In genomic region chr11:34915136-34916013, GRCh38 we compare ENCODE assay signal across 1 cellular context.
TF ChIP-seq lines count a peak whose summit lies in the region.

No MANE protein-coding gene starts in this region.

TF ChIP-seq in HepG2, 621 proteins besides CTCF, POLR2A, EP300 and RAD21 (continued from another document and continues in another):
- TF ChIP-seq, protein P1, sequence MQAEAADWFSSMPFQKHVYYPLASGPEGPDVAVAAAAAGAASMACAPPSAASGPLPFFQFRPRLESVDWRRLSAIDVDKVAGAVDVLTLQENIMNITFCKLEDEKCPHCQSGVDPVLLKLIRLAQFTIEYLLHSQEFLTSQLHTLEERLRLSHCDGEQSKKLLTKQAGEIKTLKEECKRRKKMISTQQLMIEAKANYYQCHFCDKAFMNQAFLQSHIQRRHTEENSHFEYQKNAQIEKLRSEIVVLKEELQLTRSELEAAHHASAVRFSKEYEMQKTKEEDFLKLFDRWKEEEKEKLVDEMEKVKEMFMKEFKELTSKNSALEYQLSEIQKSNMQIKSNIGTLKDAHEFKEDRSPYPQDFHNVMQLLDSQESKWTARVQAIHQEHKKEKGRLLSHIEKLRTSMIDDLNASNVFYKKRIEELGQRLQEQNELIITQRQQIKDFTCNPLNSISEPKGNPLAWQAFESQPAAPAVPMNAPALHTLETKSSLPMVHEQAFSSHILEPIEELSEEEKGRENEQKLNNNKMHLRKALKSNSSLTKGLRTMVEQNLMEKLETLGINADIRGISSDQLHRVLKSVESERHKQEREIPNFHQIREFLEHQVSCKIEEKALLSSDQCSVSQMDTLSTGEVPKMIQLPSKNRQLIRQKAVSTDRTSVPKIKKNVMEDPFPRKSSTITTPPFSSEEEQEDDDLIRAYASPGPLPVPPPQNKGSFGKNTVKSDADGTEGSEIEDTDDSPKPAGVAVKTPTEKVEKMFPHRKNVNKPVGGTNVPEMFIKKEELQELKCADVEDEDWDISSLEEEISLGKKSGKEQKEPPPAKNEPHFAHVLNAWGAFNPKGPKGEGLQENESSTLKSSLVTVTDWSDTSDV (CRISPR knock-in tag; IDR thresholded peaks at IDR 0.05) = 0 out of 2 replicates have a peak, but pooled peaks have one; percentile 38
- TF ChIP-seq THAP7 (CRISPR knock-in tag; IDR thresholded peaks at IDR 0.05) (peak; percentile 76), RFXAP (CRISPR knock-in tag; IDR thresholded peaks at IDR 0.05; ENCODE audit: borderline replicate concordance) (no peak), TBL1XR1 (IDR thresholded peaks at IDR 0.05; ENCODE audit: borderline replicate concordance, low read length, partially characterized antibody) (no peak), E2F5 (CRISPR knock-in tag; conservative IDR thresholded peaks at IDR 0.05) (no peak), ZFP41 (CRISPR knock-in tag; IDR thresholded peaks at IDR 0.05; ENCODE audit: borderline replicate concordance) (no peak), POLR2AphosphoS2 (IDR thresholded peaks at IDR 0.05; ENCODE audit: low read depth, low read length) (no peak), ZNF24 (IDR thresholded peaks at IDR 0.05) (no peak), ZNF660 (CRISPR knock-in tag; IDR thresholded peaks at IDR 0.05; ENCODE audit: borderline replicate concordance, low read depth) (no peak), ZNF292 (CRISPR knock-in tag; IDR thresholded peaks at IDR 0.05; ENCODE audit: borderline replicate concordance, low read depth) (peak; percentile 33; the same call in 1 of the 2 replicates), MTF2 (CRISPR knock-in tag; IDR thresholded peaks at IDR 0.05; ENCODE audit: borderline replicate concordance) (no peak), ZNF737 (CRISPR knock-in tag; IDR thresholded peaks at IDR 0.05; ENCODE audit: borderline replicate concordance) (no peak), FOXJ3 (CRISPR knock-in tag; IDR thresholded peaks at IDR 0.05; ENCODE audit: borderline replicate concordance) (no peak), CBX5 (CRISPR knock-in tag; IDR thresholded peaks at IDR 0.05; ENCODE audit: borderline replicate concordance) (peak; percentile 5; the same call in 1 of the 2 replicates), HNF4G (IDR thresholded peaks at IDR 0.05; ENCODE audit: borderline replicate concordance, low read depth, low read length) (no peak), HNF4G (CRISPR knock-in tag; IDR thresholded peaks at IDR 0.05; ENCODE audit: borderline replicate concordance, low read depth) (peak; percentile 68; the same call in 1 of the 2 replicates), SP1 (IDR thresholded peaks at IDR 0.05) (no peak), SP1 (CRISPR knock-in tag; IDR thresholded peaks at IDR 0.05) (no peak), SRSF9 (IDR thresholded peaks at IDR 0.05; ENCODE audit: borderline replicate concordance, insufficient read depth, low read depth, low read length, poor library complexity, severe bottlenecking) (no peak), NONO (IDR thresholded peaks at IDR 0.05) (no peak), NONO (CRISPR knock-in tag; conservative IDR thresholded peaks at IDR 0.05) (no peak), RNF2 (conservative IDR thresholded peaks at IDR 0.05; ENCODE audit: low read depth) (no peak), GTF2F1 (IDR thresholded peaks at IDR 0.05; ENCODE audit: low read length) (no peak), ETV5 (CRISPR knock-in tag; IDR thresholded peaks at IDR 0.05; ENCODE audit: borderline replicate concordance) (no peak), TAF1 (CRISPR knock-in tag; IDR thresholded peaks at IDR 0.05) (peak; percentile 81; the same call in 1 of the 2 replicates), MEF2D (CRISPR knock-in tag; IDR thresholded peaks at IDR 0.05) (0 out of 2 replicates have a peak, but pooled peaks have one; percentile 32), CAMTA2 (CRISPR knock-in tag; IDR thresholded peaks at IDR 0.05; ENCODE audit: borderline replicate concordance) (0 out of 2 replicates have a peak, but pooled peaks have one; percentile 56), ZNF883 (CRISPR knock-in tag; IDR thresholded peaks at IDR 0.05; ENCODE audit: not compliant biosample characterization) (no peak), NPAS2 (CRISPR knock-in tag; IDR thresholded peaks at IDR 0.05; ENCODE audit: borderline replicate concordance) (no peak), ZNF232 (CRISPR knock-in tag; IDR thresholded peaks at IDR 0.05; ENCODE audit: borderline replicate concordance) (no peak), YY1 (IDR thresholded peaks at IDR 0.05; ENCODE audit: insufficient read depth, insufficient replicate concordance, low read depth, low read length) (no peak), SUZ12 (IDR thresholded peaks at IDR 0.05; ENCODE audit: low read depth, low read length) (no peak), NFYC (CRISPR knock-in tag; IDR thresholded peaks at IDR 0.05) (no peak; the same call in none of the 2 replicates), ZNF792 (CRISPR knock-in tag; IDR thresholded peaks at IDR 0.05) (peak; percentile 61; the same call in 1 of the 2 replicates), ZFP90 (CRISPR knock-in tag; IDR thresholded peaks at IDR 0.05; ENCODE audit: borderline replicate concordance) (no peak), HNRNPLL (IDR thresholded peaks at IDR 0.05; ENCODE audit: low read depth, low read length, poor library complexity, severe bottlenecking) (no peak), AGO1 (IDR thresholded peaks at IDR 0.05; ENCODE audit: low read depth, low read length, poor library complexity, severe bottlenecking) (no peak), SRSF1 (optimal IDR thresholded peaks at IDR 0.05; ENCODE audit: low read depth, low read length) (peak; percentile 94)
- TF ChIP-seq, protein P2, sequence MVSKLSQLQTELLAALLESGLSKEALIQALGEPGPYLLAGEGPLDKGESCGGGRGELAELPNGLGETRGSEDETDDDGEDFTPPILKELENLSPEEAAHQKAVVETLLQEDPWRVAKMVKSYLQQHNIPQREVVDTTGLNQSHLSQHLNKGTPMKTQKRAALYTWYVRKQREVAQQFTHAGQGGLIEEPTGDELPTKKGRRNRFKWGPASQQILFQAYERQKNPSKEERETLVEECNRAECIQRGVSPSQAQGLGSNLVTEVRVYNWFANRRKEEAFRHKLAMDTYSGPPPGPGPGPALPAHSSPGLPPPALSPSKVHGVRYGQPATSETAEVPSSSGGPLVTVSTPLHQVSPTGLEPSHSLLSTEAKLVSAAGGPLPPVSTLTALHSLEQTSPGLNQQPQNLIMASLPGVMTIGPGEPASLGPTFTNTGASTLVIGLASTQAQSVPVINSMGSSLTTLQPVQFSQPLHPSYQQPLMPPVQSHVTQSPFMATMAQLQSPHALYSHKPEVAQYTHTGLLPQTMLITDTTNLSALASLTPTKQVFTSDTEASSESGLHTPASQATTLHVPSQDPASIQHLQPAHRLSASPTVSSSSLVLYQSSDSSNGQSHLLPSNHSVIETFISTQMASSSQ (IDR thresholded peaks at IDR 0.05; ENCODE audit: low read depth) = no peak
- TF ChIP-seq, protein P2 (CRISPR knock-in tag; IDR thresholded peaks at IDR 0.05; ENCODE audit: borderline replicate concordance) = no peak
- TF ChIP-seq, protein P3, sequence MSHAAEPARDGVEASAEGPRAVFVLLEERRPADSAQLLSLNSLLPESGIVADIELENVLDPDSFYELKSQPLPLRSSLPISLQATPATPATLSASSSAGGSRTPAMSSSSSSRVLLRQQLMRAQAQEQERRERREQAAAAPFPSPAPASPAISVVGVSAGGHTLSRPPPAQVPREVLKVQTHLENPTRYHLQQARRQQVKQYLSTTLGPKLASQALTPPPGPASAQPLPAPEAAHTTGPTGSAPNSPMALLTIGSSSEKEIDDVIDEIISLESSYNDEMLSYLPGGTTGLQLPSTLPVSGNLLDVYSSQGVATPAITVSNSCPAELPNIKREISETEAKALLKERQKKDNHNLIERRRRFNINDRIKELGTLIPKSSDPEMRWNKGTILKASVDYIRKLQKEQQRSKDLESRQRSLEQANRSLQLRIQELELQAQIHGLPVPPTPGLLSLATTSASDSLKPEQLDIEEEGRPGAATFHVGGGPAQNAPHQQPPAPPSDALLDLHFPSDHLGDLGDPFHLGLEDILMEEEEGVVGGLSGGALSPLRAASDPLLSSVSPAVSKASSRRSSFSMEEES (CRISPR knock-in tag; IDR thresholded peaks at IDR 0.05) = 0 out of 2 replicates have a peak, but pooled peaks have one; percentile 42
- TF ChIP-seq, protein P4, sequence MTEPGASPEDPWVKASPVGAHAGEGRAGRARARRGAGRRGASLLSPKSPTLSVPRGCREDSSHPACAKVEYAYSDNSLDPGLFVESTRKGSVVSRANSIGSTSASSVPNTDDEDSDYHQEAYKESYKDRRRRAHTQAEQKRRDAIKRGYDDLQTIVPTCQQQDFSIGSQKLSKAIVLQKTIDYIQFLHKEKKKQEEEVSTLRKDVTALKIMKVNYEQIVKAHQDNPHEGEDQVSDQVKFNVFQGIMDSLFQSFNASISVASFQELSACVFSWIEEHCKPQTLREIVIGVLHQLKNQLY (CRISPR knock-in tag; IDR thresholded peaks at IDR 0.05) = no peak
- TF ChIP-seq, protein P5, sequence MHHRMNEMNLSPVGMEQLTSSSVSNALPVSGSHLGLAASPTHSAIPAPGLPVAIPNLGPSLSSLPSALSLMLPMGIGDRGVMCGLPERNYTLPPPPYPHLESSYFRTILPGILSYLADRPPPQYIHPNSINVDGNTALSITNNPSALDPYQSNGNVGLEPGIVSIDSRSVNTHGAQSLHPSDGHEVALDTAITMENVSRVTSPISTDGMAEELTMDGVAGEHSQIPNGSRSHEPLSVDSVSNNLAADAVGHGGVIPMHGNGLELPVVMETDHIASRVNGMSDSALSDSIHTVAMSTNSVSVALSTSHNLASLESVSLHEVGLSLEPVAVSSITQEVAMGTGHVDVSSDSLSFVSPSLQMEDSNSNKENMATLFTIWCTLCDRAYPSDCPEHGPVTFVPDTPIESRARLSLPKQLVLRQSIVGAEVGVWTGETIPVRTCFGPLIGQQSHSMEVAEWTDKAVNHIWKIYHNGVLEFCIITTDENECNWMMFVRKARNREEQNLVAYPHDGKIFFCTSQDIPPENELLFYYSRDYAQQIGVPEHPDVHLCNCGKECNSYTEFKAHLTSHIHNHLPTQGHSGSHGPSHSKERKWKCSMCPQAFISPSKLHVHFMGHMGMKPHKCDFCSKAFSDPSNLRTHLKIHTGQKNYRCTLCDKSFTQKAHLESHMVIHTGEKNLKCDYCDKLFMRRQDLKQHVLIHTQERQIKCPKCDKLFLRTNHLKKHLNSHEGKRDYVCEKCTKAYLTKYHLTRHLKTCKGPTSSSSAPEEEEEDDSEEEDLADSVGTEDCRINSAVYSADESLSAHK (CRISPR knock-in tag; IDR thresholded peaks at IDR 0.05; ENCODE audit: borderline replicate concordance) = no peak
- TF ChIP-seq, protein P6, sequence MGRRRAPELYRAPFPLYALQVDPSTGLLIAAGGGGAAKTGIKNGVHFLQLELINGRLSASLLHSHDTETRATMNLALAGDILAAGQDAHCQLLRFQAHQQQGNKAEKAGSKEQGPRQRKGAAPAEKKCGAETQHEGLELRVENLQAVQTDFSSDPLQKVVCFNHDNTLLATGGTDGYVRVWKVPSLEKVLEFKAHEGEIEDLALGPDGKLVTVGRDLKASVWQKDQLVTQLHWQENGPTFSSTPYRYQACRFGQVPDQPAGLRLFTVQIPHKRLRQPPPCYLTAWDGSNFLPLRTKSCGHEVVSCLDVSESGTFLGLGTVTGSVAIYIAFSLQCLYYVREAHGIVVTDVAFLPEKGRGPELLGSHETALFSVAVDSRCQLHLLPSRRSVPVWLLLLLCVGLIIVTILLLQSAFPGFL (CRISPR knock-in tag; IDR thresholded peaks at IDR 0.05) = no peak
